ENCODE assay signal across 8 cellular contexts in the genomic region with DNA sequence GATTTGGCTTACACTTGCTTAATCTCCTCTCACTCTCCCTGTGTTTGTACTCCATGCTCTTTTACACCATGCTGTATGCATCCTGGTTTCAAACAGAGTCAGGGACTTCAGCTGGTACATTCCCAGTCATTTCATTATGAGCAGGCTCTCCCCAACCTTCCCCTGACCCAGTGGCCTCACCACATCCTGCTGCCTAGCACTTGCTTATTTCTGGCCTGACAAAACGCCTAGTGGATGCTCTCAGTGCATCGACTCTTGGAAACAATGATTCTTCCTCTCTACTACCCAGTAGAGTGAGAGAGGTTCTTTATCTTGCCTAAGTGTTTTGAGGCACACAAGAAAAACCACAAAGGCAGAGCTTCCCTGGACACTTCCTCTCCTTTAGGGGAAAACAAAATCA.
DNase-seq lines count a peak whose midpoint lies in the region; ATAC-seq and TF ChIP-seq lines count a peak whose summit lies in the region.

No MANE protein-coding gene starts in this region.

- no peak for TF ChIP-seq CTCF in foreskin keratinocyte (conservative IDR thresholded peaks at IDR 0.05)

- H3K27ac ChIP-seq in SJSA1 (peak overlapping the region; percentile 28), foreskin keratinocyte (no peak overlapping the region), aorta (ENCODE audit: low read depth in 1 of 2, low read length in 2 of 2) (no peak overlapping the region)

- H3K4me1 ChIP-seq in SJSA1 (replicated peaks) (peaks cover 22% of the 10 kb centered on the region), foreskin keratinocyte (peaks cover 7% of the 10 kb centered on the region), aorta (ENCODE audit: control insufficient read depth in 1 of 2, insufficient read depth in 2 of 2, low read length in 2 of 2) (peaks cover 0 to 3% of the 10 kb centered on the region in 2 donors)

- intact Hi-C loops in aorta (cut with DNase I) = loop anchor here (2.0 to 5.0 kb wide), 5 partner anchors 61 to 416 kb away; no protein-coding TSS in a partner anchor

- peak; percentile 54 for DNase-seq in stimulated activated CD4-positive, alpha-beta T cell treated with anti-CD3 and anti-CD28 coated beads, Interleukin-15, amount 100 ng/mL, for 24 hours
- no peak for DNase-seq in stimulated activated CD4-positive, alpha-beta T cell treated with anti-CD3 and anti-CD28 coated beads, Interleukin-4, amount 100 ng/mL, for 1 hour
- DNase-seq in SJSA1 (ENCODE audit: low read depth in 1 of 2, low spot score in 2 of 2) (peak; percentile 60 to 64), foreskin keratinocyte (peak in 1 of 2 donors; percentile 32), aorta (no peak), DMS79 (lab: John Stamatoyannopoulos, UW) (no peak)
- no peak for DNase-seq in activated CD8-positive, alpha-beta memory T cell treated with anti-CD3 and anti-CD28 coated beads, Interleukin-2, amount 50 U/mL, for 48 hours

- H3K36me3 ChIP-seq in SJSA1 (no peaks in the 10 kb centered on the region), aorta (ENCODE audit: control insufficient read depth in 1 of 2, insufficient read depth in 2 of 2, low read length in 1 of 2) (no peaks in the 10 kb centered on the region)

- ATAC-seq in HG02870 (IDR thresholded peaks at IDR 0.05; ENCODE audit: unreplicated experiment) (peak; percentile 64), foreskin keratinocyte (peak; percentile 39), aorta (ENCODE audit: low FRiP score) (peak; percentile 42)

- H3K27me3 ChIP-seq in SJSA1 (replicated peaks) (no peaks in the 10 kb centered on the region), foreskin keratinocyte (no peaks in the 10 kb centered on the region), aorta (ENCODE audit: control insufficient read depth in 1 of 2, insufficient read depth in 2 of 2, low read length in 1 of 2) (no peaks in the 10 kb centered on the region)

- no peak overlapping the region for H3K4me3 ChIP-seq in SJSA1
- H3K4me3 ChIP-seq in aorta (ENCODE audit: low read length in 2 of 2) = no peak overlapping the region

- H3K9me3 ChIP-seq in SJSA1 (replicated peaks) (no peaks in the 10 kb centered on the region), aorta (ENCODE audit: control insufficient read depth, low read length) (no peaks in the 10 kb centered on the region)

- WGBS in aorta, 2 donors = 20 to 22% methylated on average over 2 of the region's 2 CpGs

Comparison
In these comparisons a context has a peak if more than half of its experiments do, and no peak if none do; other contexts are left out.
1. DNase-seq: peak in stimulated activated CD4-positive, alpha-beta T cell treated with anti-CD3 and anti-CD28 coated beads, Interleukin-15, amount 100 ng/mL, for 24 hours (single experiment) and SJSA1 (2 of 2); none in stimulated activated CD4-positive, alpha-beta T cell treated with anti-CD3 and anti-CD28 coated beads, Interleukin-4, amount 100 ng/mL, for 1 hour (single experiment), aorta (0 of 2), DMS79 (single experiment) and activated CD8-positive, alpha-beta memory T cell treated with anti-CD3 and anti-CD28 coated beads, Interleukin-2, amount 50 U/mL, for 48 hours (single experiment).
2. Peak in every context shown above with its lines, with median percentiles within 50 percentile points of each other: ATAC-seq.